ENCODE assay signal across 8 cellular contexts in the genomic region with DNA sequence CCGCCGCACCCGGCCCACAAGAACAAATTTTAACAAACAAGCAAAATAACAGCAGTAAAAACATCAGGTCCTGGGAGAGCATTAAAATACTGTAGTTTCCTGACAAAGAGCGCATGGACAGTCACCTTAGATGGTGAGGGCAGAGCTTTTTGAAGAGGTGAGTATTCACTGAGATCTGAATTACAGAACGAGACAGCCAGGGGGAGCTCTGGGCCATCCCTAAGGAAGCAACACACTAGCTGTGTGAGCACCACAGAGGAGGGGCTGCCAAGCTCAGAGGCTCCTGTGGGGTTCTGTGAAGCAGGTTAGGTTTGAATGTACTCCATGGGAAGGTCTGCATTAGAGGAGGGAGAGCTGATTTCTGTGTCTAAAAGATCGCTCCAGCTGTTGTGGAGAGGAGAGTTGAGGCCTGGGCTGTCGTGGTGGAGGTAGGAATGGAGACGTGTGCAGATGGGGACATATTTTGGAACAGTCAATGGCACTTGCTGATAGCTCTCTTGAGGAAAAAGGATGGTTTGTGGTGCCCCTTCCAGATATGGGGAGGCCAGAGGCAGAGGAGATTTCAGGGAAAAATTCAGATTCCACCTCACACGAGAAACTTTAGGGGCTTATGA.
A peak's percentile ranks its signal among the peaks of the same experiment; 100 is the strongest.
DNase-seq lines count a peak whose midpoint lies in the region; ATAC-seq and TF ChIP-seq lines count a peak whose summit lies in the region.

No MANE protein-coding gene starts in this region.

- no peaks in the 10 kb centered on the region for H3K27me3 Mint-ChIP-seq in activated CD4-positive, alpha-beta T cell treated with anti-CD3 and anti-CD28 coated beads, Interleukin-2, amount 10 ng/mL, durations not matched to agents 24 days and 14 days
- H3K27me3 Mint-ChIP-seq in stimulated activated naive CD8-positive, alpha-beta T cell treated with anti-CD3 and anti-CD28 coated beads, Interleukin-15, amount 100 ng/mL, for 72 hours, result no peaks in the 10 kb centered on the region

- no peak overlapping the region for H3K4me3 Mint-ChIP-seq in activated CD4-positive, alpha-beta T cell treated with anti-CD3 and anti-CD28 coated beads, Interleukin-2, amount 10 ng/mL, durations not matched to agents 24 days and 14 days
- no peak overlapping the region for H3K4me3 Mint-ChIP-seq in stimulated activated naive CD8-positive, alpha-beta T cell treated with anti-CD3 and anti-CD28 coated beads, Interleukin-15, amount 100 ng/mL, for 72 hours

- intact Hi-C loops in activated CD4-positive, alpha-beta T cell treated with anti-CD3 and anti-CD28 coated beads, Interleukin-2, amount 10 ng/mL, durations not matched to agents 24 days and 14 days (cut with micrococcal nuclease), result loop anchor here (1.0 kb wide), 2 partner anchors 189 to 213 kb away; no protein-coding TSS in a partner anchor

- DNase-seq in AG09319 (ENCODE audit: extremely low read depth, low read depth) (peak; percentile 12), GM19240 (ENCODE audit: insufficient read length, low spot score) (peak; percentile 37), NCI-H345 (lab: John Stamatoyannopoulos, UW) (peak; percentile 64), midbrain (lab: John Stamatoyannopoulos, UW) (peak; percentile 53)
- DNase-seq in activated CD4-positive, alpha-beta T cell treated with anti-CD3 and anti-CD28 coated beads, Interleukin-2, amount 10 ng/mL, durations not matched to agents 24 days and 14 days, result peak; percentile 86
- DNase-seq in effector CD8-positive, alpha-beta T cell (lab: John Stamatoyannopoulos, UW), result peak; percentile 12
- peak; percentile 36 to 54 for DNase-seq in stimulated activated naive CD8-positive, alpha-beta T cell treated with anti-CD3 and anti-CD28 coated beads, Interleukin-15, amount 100 ng/mL, for 72 hours

- H3K9me3 Mint-ChIP-seq in activated CD4-positive, alpha-beta T cell treated with anti-CD3 and anti-CD28 coated beads, Interleukin-2, amount 10 ng/mL, durations not matched to agents 24 days and 14 days, result no peaks in the 10 kb centered on the region
- H3K9me3 Mint-ChIP-seq in stimulated activated naive CD8-positive, alpha-beta T cell treated with anti-CD3 and anti-CD28 coated beads, Interleukin-15, amount 100 ng/mL, for 72 hours, result no peaks in the 10 kb centered on the region

- ATAC-seq in stimulated activated naive CD8-positive, alpha-beta T cell treated with anti-CD3 and anti-CD28 coated beads, Interleukin-15, amount 100 ng/mL, for 72 hours, result peak; percentile 92
- ATAC-seq in HG03025 (IDR thresholded peaks at IDR 0.05; ENCODE audit: low FRiP score, unreplicated experiment), result no peak

- TF ChIP-seq CTCF in AG09319 (IDR thresholded peaks at IDR 0.05; ENCODE audit: low read depth, low read length), result peak; percentile 51

- no peaks in the 10 kb centered on the region for H3K4me1 Mint-ChIP-seq in activated CD4-positive, alpha-beta T cell treated with anti-CD3 and anti-CD28 coated beads, Interleukin-2, amount 10 ng/mL, durations not matched to agents 24 days and 14 days
- peaks cover 6% of the 10 kb centered on the region for H3K4me1 Mint-ChIP-seq in stimulated activated naive CD8-positive, alpha-beta T cell treated with anti-CD3 and anti-CD28 coated beads, Interleukin-15, amount 100 ng/mL, for 72 hours

- H3K27ac Mint-ChIP-seq in activated CD4-positive, alpha-beta T cell treated with anti-CD3 and anti-CD28 coated beads, Interleukin-2, amount 10 ng/mL, durations not matched to agents 24 days and 14 days, result no peak overlapping the region
- peak overlapping the region; percentile 0 to 28 for H3K27ac Mint-ChIP-seq in stimulated activated naive CD8-positive, alpha-beta T cell treated with anti-CD3 and anti-CD28 coated beads, Interleukin-15, amount 100 ng/mL, for 72 hours

- peaks cover 27% of the 10 kb centered on the region for H3K36me3 Mint-ChIP-seq in activated CD4-positive, alpha-beta T cell treated with anti-CD3 and anti-CD28 coated beads, Interleukin-2, amount 10 ng/mL, durations not matched to agents 24 days and 14 days (ENCODE audit: low read depth)

Comparison
In these comparisons a context has a peak if more than half of its experiments do, and no peak if none do; other contexts are left out.
1. DNase-seq: peak in every context shown above with its lines; median percentile 86 in activated CD4-positive, alpha-beta T cell treated with anti-CD3 and anti-CD28 coated beads, Interleukin-2, amount 10 ng/mL, durations not matched to agents 24 days and 14 days; 64 in NCI-H345; 53 in midbrain; 45 in stimulated activated naive CD8-positive, alpha-beta T cell treated with anti-CD3 and anti-CD28 coated beads, Interleukin-15, amount 100 ng/mL, for 72 hours; 37 in GM19240; 12 in AG09319; 12 in effector CD8-positive, alpha-beta T cell.